In genomic region chr13:111093136-111093535, GRCh38 we compare ENCODE assay signal across 8 cellular contexts.
"Had no signal": no experiment of that assay in that cellular context is flagged by ENCODE, and none has a peak within 500 bp of the region (broad histone marks: within the 10 kb centered on the region; RNA-seq: fewer than 3 reads in every experiment).

No MANE protein-coding gene starts in this region.

- H3K27ac ChIP-seq: HL-60 had no signal

- DNase-seq: GOT3, H9, HCEC 1CT, IMR-90, KG1 had no signal

- H3K4me3 ChIP-seq: K562 had no signal

- ATAC-seq: K562 had no signal

- FAIRE-seq: H54, K562 had no signal
